Comparison of ENCODE assay signal across 8 cellular contexts in the genomic region with DNA sequence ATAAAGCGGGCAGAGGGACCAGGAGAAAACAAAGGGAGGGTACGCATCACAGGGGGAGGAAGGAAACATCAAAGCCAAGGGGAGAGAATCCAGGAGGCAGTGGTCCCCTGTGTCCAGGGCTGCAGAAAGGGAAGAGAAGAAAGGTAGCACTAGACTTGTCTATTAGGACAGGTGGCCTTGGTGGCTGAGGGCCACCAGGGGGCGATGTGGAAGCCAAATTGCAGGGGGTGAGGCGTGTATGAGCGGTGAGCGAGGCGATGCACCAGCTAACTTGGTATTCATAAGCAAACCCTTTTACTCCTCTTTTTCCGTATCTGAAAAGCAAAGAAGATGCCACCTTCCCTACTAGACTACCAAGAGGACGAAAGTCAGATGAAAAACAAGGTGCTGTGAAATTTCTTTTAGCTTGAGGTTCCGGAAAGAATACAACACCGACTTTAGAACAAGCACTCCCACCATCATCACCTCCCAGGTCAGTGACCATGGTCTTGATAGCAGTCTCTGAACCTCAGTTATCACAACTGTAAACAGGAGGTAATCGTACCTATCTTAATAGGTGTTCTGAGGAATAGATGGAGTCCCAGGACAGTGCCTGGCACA.
DNase-seq lines count a peak whose midpoint lies in the region; ATAC-seq and TF ChIP-seq lines count a peak whose summit lies in the region.

No MANE protein-coding gene starts in this region.

- DNase-seq in NCI-H446 (lab: John Stamatoyannopoulos, UW) (peak; percentile 28 to 58), NCI-H446 treated with DMSO at 0.1 percent for 48 hours (lab: John Stamatoyannopoulos, UW) (no peak), RPMI8226 (peak; percentile 70), esophagus squamous epithelium (lab: John Stamatoyannopoulos, UW) (no peak), prostate gland (ENCODE audit: low spot score) (peak; percentile 22), vagina (ENCODE audit: extremely low spot score in 2 of 2) (no peak)

- no peak overlapping the region for H3K4me3 ChIP-seq in esophagus squamous epithelium
- no peak overlapping the region for H3K4me3 ChIP-seq in prostate gland
- H3K4me3 ChIP-seq in vagina: no peak overlapping the region

- TF ChIP-seq CTCF in esophagus squamous epithelium (IDR thresholded peaks at IDR 0.05): peak in 5 of 6 experiments; percentile 34 to 69 (median 38)
- peak in 3 of 4 experiments; percentile 37 to 56 (median 46) for TF ChIP-seq CTCF in prostate gland (IDR thresholded peaks at IDR 0.05)
- TF ChIP-seq CTCF in vagina (IDR thresholded peaks at IDR 0.05): no peak

- intact Hi-C loops in esophagus squamous epithelium (cut with DNase I) (no loop called here), prostate gland (cut with DNase I) (no loop called here), vagina (cut with DNase I) (no loop called here)

- ATAC-seq in HG02884 (IDR thresholded peaks at IDR 0.05; ENCODE audit: unreplicated experiment): peak; percentile 63
- no peak for ATAC-seq in HG03571 (IDR thresholded peaks at IDR 0.05; ENCODE audit: unreplicated experiment)

- TF ChIP-seq POLR2A in esophagus squamous epithelium (IDR thresholded peaks at IDR 0.05) (no peak), prostate gland (IDR thresholded peaks at IDR 0.05) (no peak), vagina (IDR thresholded peaks at IDR 0.05) (no peak)

- H3K9me3 ChIP-seq in esophagus squamous epithelium (no peaks in the 10 kb centered on the region), prostate gland (no peaks in the 10 kb centered on the region), vagina (no peaks in the 10 kb centered on the region)

- H3K27me3 ChIP-seq in esophagus squamous epithelium (no peaks in the 10 kb centered on the region), prostate gland (replicated peaks; ENCODE audit: insufficient read depth) (no peaks in the 10 kb centered on the region), vagina (no peaks in the 10 kb centered on the region)

- H3K4me1 ChIP-seq in esophagus squamous epithelium: no peaks in the 10 kb centered on the region
- H3K4me1 ChIP-seq in prostate gland (replicated peaks): no peaks in the 10 kb centered on the region
- H3K4me1 ChIP-seq in vagina: no peaks in the 10 kb centered on the region

- 67% methylated on average over 12 of the region's 12 CpGs for WGBS in esophagus squamous epithelium, 2 donors
- WGBS in prostate gland: 75% methylated on average over 12 of the region's 12 CpGs

- no peaks in the 10 kb centered on the region for H3K36me3 ChIP-seq in esophagus squamous epithelium
- no peaks in the 10 kb centered on the region for H3K36me3 ChIP-seq in prostate gland
- no peaks in the 10 kb centered on the region for H3K36me3 ChIP-seq in vagina

- H3K27ac ChIP-seq in esophagus squamous epithelium (no peak overlapping the region), prostate gland (no peak overlapping the region), vagina (no peak overlapping the region)

Comparison
In these comparisons a context has a peak if more than half of its experiments do, and no peak if none do; other contexts are left out.
1. DNase-seq: peak in NCI-H446 (2 of 2), RPMI8226 (single experiment) and prostate gland (single experiment); none in NCI-H446 treated with DMSO at 0.1 percent for 48 hours (single experiment), esophagus squamous epithelium (single experiment) and vagina (0 of 2).
2. CTCF ChIP-seq: peak in esophagus squamous epithelium (5 of 6) and prostate gland (3 of 4); none in vagina (0 of 3).